ENCODE assay signal across 37 cellular contexts in genomic region chr7:274262-274661, GRCh38. TPM values are rescaled to one million over a fixed set of nuclear protein-coding genes. Genes with fewer than 3 reads are reported as not detected.
"Had no signal": no experiment of that assay in that cellular context is flagged by ENCODE, and none has a peak within 500 bp of the region (broad histone marks: within the 10 kb centered on the region; RNA-seq: fewer than 3 reads in every experiment).

No MANE protein-coding gene starts in this region.

- H3K36me3 Mint-ChIP-seq: natural killer cell treated with Interleukin-12 subunit alpha and Interleukin-12 subunit beta and Interleukin-15 and Interleukin-18, amount 100 ng/mL, for 72 hours had no signal

- ATAC-seq: foreskin keratinocyte; gastroesophageal sphincter; heart left ventricle; left cardiac atrium; left lung; mucosa of descending colon; natural killer cell treated with Interleukin-12 subunit alpha and Interleukin-12 subunit beta and Interleukin-15 and Interleukin-18, amount 100 ng/mL, for 72 hours; sciatic nerve; upper lobe of right lung had no signal

- H3K27ac Mint-ChIP-seq: mesothelial cell of epicardium had no signal

- H3K4me1 Mint-ChIP-seq: mesothelial cell of epicardium, naive B cell, neural crest cell had no signal

- DNase-seq: dermis blood vessel endothelial cell; effector memory CD4-positive, alpha-beta T cell; foreskin keratinocyte; heart left ventricle; hippocampal formation; left cardiac atrium; left lung; mesenchymal stem cell; mucosa of descending colon; naive B cell; stimulated activated CD4-positive, alpha-beta T cell treated with anti-CD3 and anti-CD28 coated beads, Interleukin-12 subunit alpha, Interleukin-12 subunit beta, amount 100 ng/mL, for 4 hours; stimulated activated CD4-positive, alpha-beta T cell treated with anti-CD3 and anti-CD28 coated beads, Interleukin-1b, Interleukin-23, amount 100 ng/mL, for 48 hours; stimulated activated CD4-positive, alpha-beta T cell treated with anti-CD3 and anti-CD28 coated beads, Interleukin-4, amount 100 ng/mL, for 1 hour; stimulated activated CD8-positive, alpha-beta memory T cell treated with anti-CD3 and anti-CD28 coated beads, Interleukin-4, amount 100 ng/mL, for 48 hours; stimulated activated naive CD4-positive, alpha-beta T cell treated with Interleukin-2 at 50 U/mL for 16 hours; stomach; testis; upper lobe of right lung had no signal

- H3K4me3 Mint-ChIP-seq: mesothelial cell of epicardium; naive B cell; natural killer cell treated with Interleukin-12 subunit alpha and Interleukin-12 subunit beta and Interleukin-15 and Interleukin-18, amount 100 ng/mL, for 72 hours; neural crest cell had no signal

RNA-seq across cellular contexts. Expression of gene FOXL3, which starts 15.7 kb away (rescaled TPM):
- total RNA-seq: dermis blood vessel endothelial cell; endothelial cell of umbilical vein; epithelial cell of proximal tubule; esophagus muscularis mucosa; fibroblast of lung; foreskin keratinocyte; gastroesophageal sphincter; heart left ventricle; kidney epithelial cell; left cardiac atrium; left lung; lower leg skin; lung microvascular endothelial cell; mesothelial cell of epicardium; natural killer cell treated with Interleukin-12 subunit alpha and Interleukin-12 subunit beta and Interleukin-15 and Interleukin-18, amount 100 ng/mL, for 72 hours; neural crest cell; omental fat pad; prostate gland; right atrium auricular region; sciatic nerve; smooth muscle cell; stomach; subcutaneous adipose tissue; tibial nerve; upper lobe of right lung; vagina had no signal
